ENCODE assay signal across 18 cellular contexts in the genomic region with DNA sequence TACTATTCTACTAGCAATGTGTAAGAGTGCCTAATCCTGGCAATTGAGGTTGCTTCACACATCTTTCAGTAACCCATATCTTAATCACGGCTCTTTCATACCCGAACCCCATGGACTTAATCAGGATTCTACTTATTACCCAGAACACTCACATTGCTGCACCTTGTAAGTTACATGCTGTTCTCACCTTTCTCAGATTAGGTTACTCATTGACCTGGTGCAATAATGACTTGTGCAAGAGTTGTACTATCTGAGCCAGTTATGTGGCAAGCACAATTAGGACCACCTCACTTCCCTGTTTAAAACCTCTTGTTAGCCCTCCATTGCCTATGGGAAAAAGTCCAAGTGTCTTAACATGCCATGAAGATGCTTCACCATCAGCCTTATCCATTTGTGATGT.
"Had no signal": no experiment of that assay in that cellular context is flagged by ENCODE, and none has a peak within 500 bp of the region (broad histone marks: within the 10 kb centered on the region; RNA-seq: fewer than 3 reads in every experiment).

No MANE protein-coding gene starts in this region.

- H3K4me1 ChIP-seq: adrenal gland, foreskin keratinocyte, thyroid gland had no signal

- H3K4me3 ChIP-seq: adrenal gland, thyroid gland had no signal

- H3K27me3 ChIP-seq: adrenal gland, foreskin keratinocyte, thyroid gland had no signal

- H3K36me3 ChIP-seq: adrenal gland, thyroid gland had no signal

- H3K27ac ChIP-seq: adrenal gland, foreskin keratinocyte, thyroid gland had no signal

- FAIRE-seq: astrocyte had no signal

- H3K9me3 ChIP-seq: adrenal gland, thyroid gland had no signal

- ATAC-seq: activated T-cell treated with anti-CD3 and anti-CD28 coated beads, Interleukin-2, amount 50 U/mL, for 4 hours; foreskin keratinocyte; natural killer cell treated with Interleukin-12 subunit alpha and Interleukin-12 subunit beta and Interleukin-15 and Interleukin-18, amount 100 ng/mL, for 72 hours; stimulated activated naive CD8-positive, alpha-beta T cell treated with anti-CD3 and anti-CD28 coated beads, Interleukin-15, Interleukin-2, amounts not matched to agents 100 U/mL and 50 U/mL, for 24 hours had no signal

- DNase-seq: activated B cell treated with CpG ODN at 0.5 μM for 24 hours; activated CD4-positive, alpha-beta T cell treated with anti-CD3 and anti-CD28 coated beads for 4 hours; activated CD4-positive, alpha-beta T cell treated with anti-CD3 and anti-CD28 coated beads, Interleukin-2, amount 50 U/mL, for 48 hours; activated CD8-positive, alpha-beta memory T cell treated with anti-CD3 and anti-CD28 coated beads, Interleukin-2, amount 50 U/mL, for 48 hours; activated naive CD4-positive, alpha-beta T cell; activated T-cell treated with anti-CD3 and anti-CD28 coated beads, Interleukin-2, amount 50 U/mL, for 4 hours; adrenal gland; cortex of kidney; foreskin keratinocyte; kidney glomerular epithelial cell; midbrain; stimulated activated CD4-positive, alpha-beta T cell treated with anti-CD3 and anti-CD28 coated beads, Interleukin-4, amount 100 ng/mL, for 24 hours; stimulated activated naive CD8-positive, alpha-beta T cell treated with anti-CD3 and anti-CD28 coated beads, Interleukin-15, Interleukin-2, amounts not matched to agents 100 U/mL and 50 U/mL, for 24 hours; substantia nigra; T1000; thyroid gland had no signal
